1 cellular context compared by ENCODE assay signal in genomic region chr1:192201303-192201702, GRCh38.
TF ChIP-seq lines count a peak whose summit lies in the region.

No MANE protein-coding gene starts in this region.

TF ChIP-seq in GM23338, 12 proteins besides CTCF, POLR2A, EP300 and RAD21 (continued from another document):
- TF ChIP-seq ZNF462 (CRISPR knock-in tag; IDR thresholded peaks at IDR 0.05) = no peak
- TF ChIP-seq NANOG (IDR thresholded peaks at IDR 0.05; ENCODE audit: borderline replicate concordance) = no peak
- TF ChIP-seq EZH2phosphoT487 (IDR thresholded peaks at IDR 0.05; ENCODE audit: unreplicated experiment) = no peak
- TF ChIP-seq CREB1 (CRISPR knock-in tag; IDR thresholded peaks at IDR 0.05; ENCODE audit: low read depth) = no peak
TF ChIP-seq in GM23338: peak in this region for 0.
